16 cellular contexts compared by ENCODE assay signal in the genomic region with DNA sequence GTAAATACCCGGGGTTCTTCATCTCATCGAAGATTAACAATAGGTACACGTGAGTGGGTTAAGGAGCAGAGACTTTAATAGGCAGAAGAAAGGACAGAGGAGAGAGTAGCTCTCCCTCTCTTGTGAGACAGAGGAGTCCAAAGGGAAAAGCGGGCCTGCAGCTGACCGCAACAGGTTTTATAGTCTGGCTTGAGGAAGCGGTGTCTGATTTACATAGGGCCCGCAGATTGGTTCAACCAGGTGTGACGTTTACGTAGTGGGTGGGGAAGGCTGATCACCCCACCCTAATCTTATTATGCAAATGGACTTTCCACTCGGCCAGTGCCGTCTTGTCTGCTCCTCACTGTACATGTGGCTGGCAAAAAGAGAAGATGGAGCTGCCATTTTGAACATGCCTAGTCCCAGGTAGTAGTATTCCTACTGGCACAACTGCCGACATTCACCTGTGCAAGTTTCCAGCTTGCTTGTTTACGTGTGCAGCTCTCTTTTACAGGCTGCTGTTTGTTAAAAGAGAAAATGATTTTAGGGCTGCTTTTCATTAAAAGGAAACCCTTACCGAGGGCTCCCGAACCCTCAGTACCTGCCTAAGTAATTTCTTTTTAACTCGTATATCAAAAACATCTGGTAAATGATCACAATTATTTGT. TPM values are rescaled to one million over a fixed set of nuclear protein-coding genes. Genes with fewer than 3 reads are reported as not detected.
A peak's percentile ranks its signal among the peaks of the same experiment; 100 is the strongest.
DNase-seq lines count a peak whose midpoint lies in the region; ATAC-seq lines count a peak whose summit lies in the region.
"Had no signal": no experiment of that assay in that cellular context is flagged by ENCODE, and none has a peak within 500 bp of the region (broad histone marks: within the 10 kb centered on the region; RNA-seq: fewer than 3 reads in every experiment).

No MANE protein-coding gene starts in this region.

- no peaks in the 10 kb centered on the region for H3K27me3 ChIP-seq in Karpas-422 (ENCODE audit: low read length)
- H3K27me3 ChIP-seq: foreskin keratinocyte, tibial artery had no signal

- H3K36me3 ChIP-seq in Karpas-422 (ENCODE audit: insufficient read depth, low read length), result peaks cover 25% of the 10 kb centered on the region
- H3K36me3 ChIP-seq: tibial artery had no signal

- no peak overlapping the region for H3K9ac ChIP-seq in Karpas-422 (ENCODE audit: low read length)
- H3K9ac ChIP-seq: parathyroid adenoma had no signal

- no peak overlapping the region for H3K4me3 ChIP-seq in Karpas-422 (ENCODE audit: low read length)
- H3K4me3 ChIP-seq: tibial artery had no signal

- no peak for ATAC-seq in HG03196 (IDR thresholded peaks at IDR 0.05; ENCODE audit: unreplicated experiment)
- ATAC-seq: foreskin keratinocyte had no signal

- H2AFZ ChIP-seq in Karpas-422 (ENCODE audit: low read length), result no peak overlapping the region
- H2AFZ ChIP-seq: parathyroid adenoma had no signal

- H3K4me2 ChIP-seq in Karpas-422 (ENCODE audit: low read depth, low read length, poor library complexity, severe bottlenecking), result no peak overlapping the region

- no peaks in the 10 kb centered on the region for H3K9me2 ChIP-seq in Karpas-422 (replicated peaks; ENCODE audit: insufficient read depth, low read length)

- H3K27ac ChIP-seq in Karpas-422 (ENCODE audit: low read length), result no peak overlapping the region
- H3K27ac ChIP-seq: foreskin keratinocyte, parathyroid adenoma, tibial artery had no signal

- peaks cover 93% of the 10 kb centered on the region for H3K79me2 ChIP-seq in Karpas-422 (ENCODE audit: low read length)

- intact Hi-C loops in posterior cingulate gyrus (cut with DNase I), result no loop called here

- DNase-seq in activated gamma-delta T cell treated with Interleukin-2 at 50 U/mL for 16 hours (peak; percentile 24), activated gamma-delta T cell (lab: John Stamatoyannopoulos, UW) (no peak), NCI-H524 (lab: John Stamatoyannopoulos, UW) (peak; percentile 96 to 98), ecto neural progenitor cell (ENCODE audit: low spot score) (peak; percentile 58), retina (peak; percentile 39), Karpas-422 (no peak), posterior cingulate gyrus (no peak)
- DNase-seq: activated CD4-positive, CD25-positive, alpha-beta regulatory T cell treated with anti-CD3 and anti-CD28 coated beads, Interleukin-2, amount 50 U/mL, for 72 hours; effector memory CD4-positive, alpha-beta T cell; foreskin keratinocyte; midbrain; NCI-H2171 treated with DMSO at 0.1 percent for 48 hours; T-helper 1 cell; tibial artery had no signal

- H3K9me3 ChIP-seq in Karpas-422 (ENCODE audit: low read length), result no peaks in the 10 kb centered on the region
- H3K9me3 ChIP-seq: tibial artery had no signal

- H3K4me1 ChIP-seq in Karpas-422 (ENCODE audit: low read length), result peaks cover 22% of the 10 kb centered on the region
- H3K4me1 ChIP-seq: foreskin keratinocyte had no signal

- no peaks in the 10 kb centered on the region for H4K20me1 ChIP-seq in Karpas-422 (ENCODE audit: insufficient read depth, low read depth, low read length)

RNA-seq across cellular contexts. Expression of a gene that starts 10.6 kb away (rescaled TPM):
- total RNA-seq in Karpas-422 (2014; rRNA removed; shearing (Covaris generic); ENCODE audit: low replicate concordance), result 24.7 and 25.7 TPM in 2 replicates

Comparison
In these comparisons a context has a peak if more than half of its experiments do, and no peak if none do; other contexts are left out.
1. DNase-seq: peak in activated gamma-delta T cell treated with Interleukin-2 at 50 U/mL for 16 hours (single experiment), NCI-H524 (2 of 2), ecto neural progenitor cell (single experiment) and retina (single experiment); none in activated gamma-delta T cell (single experiment), Karpas-422 (single experiment) and posterior cingulate gyrus (0 of 10).